ENCODE assay signal across 20 cellular contexts in genomic region chr13:19663416-19663979, GRCh38. TPM values are rescaled to one million over a fixed set of nuclear protein-coding genes. Genes with fewer than 3 reads are reported as not detected.
DNase-seq lines count a peak whose midpoint lies in the region; ATAC-seq and TF ChIP-seq lines count a peak whose summit lies in the region.
"Had no signal": no experiment of that assay in that cellular context is flagged by ENCODE, and none has a peak within 500 bp of the region (broad histone marks: within the 10 kb centered on the region; RNA-seq: fewer than 3 reads in every experiment).

No MANE protein-coding gene starts in this region.

- no peaks in the 10 kb centered on the region for H3K27me3 ChIP-seq in CD8-positive, alpha-beta memory T cell (ENCODE audit: insufficient read depth, low read length, poor library complexity, severe bottlenecking)
- H3K27me3 ChIP-seq: BE2C, SJCRH30 had no signal

- no peak for ATAC-seq in activated T-helper 17 cell treated with anti-CD3 and anti-CD28 coated beads, Interleukin-2, amount 50 U/mL, for 72 hours (replicated peaks)
- ATAC-seq in HG03442 (IDR thresholded peaks at IDR 0.05; ENCODE audit: unreplicated experiment) = no peak
- ATAC-seq: GM12878, GM23338 had no signal

- no peak for DNase-seq in activated T-cell treated with anti-CD3 and anti-CD28 coated beads, Interleukin-2, amount 50 U/mL, for 24 hours
- no peak for DNase-seq in activated T-cell treated with anti-CD3 and anti-CD28 coated beads for 4 hours
- peak; percentile 68 for DNase-seq in islet precursor cell
- DNase-seq in progenitor cell of endocrine pancreas (ENCODE audit: low spot score, unreplicated experiment) = no peak
- no peak for DNase-seq in CD8-positive, alpha-beta memory T cell
- no peak for DNase-seq in NCI-H2107 treated with DMSO at 0.1 percent for 48 hours (lab: John Stamatoyannopoulos, UW; ENCODE audit: unreplicated experiment)
- DNase-seq: 8988T; BE2C; CD4-positive, alpha-beta memory T cell; DMS79 treated with DMSO at 0.1 percent for 48 hours; IMR-90; NCI-H187; NCI-H526 treated with DMSO at 0.1 percent for 48 hours; NK-92 treated with Interleukin-12 subunit alpha and Interleukin-12 subunit beta, amount 100 ng/mL, for 24 hours; OCI-M1; SJCRH30 had no signal

- no peak overlapping the region for H3K27ac ChIP-seq in CD8-positive, alpha-beta memory T cell (ENCODE audit: low read depth, low read length)
- H3K27ac ChIP-seq: SJCRH30 had no signal

- H3K4me1 Mint-ChIP-seq in activated T-cell treated with anti-CD3 and anti-CD28 coated beads, Interleukin-2, amount 50 U/mL, for 24 hours (ENCODE audit: low read depth) = peaks cover 1% of the 10 kb centered on the region
- no peaks in the 10 kb centered on the region for H3K4me1 Mint-ChIP-seq in activated T-helper 17 cell treated with anti-CD3 and anti-CD28 coated beads, Interleukin-2, amount 50 U/mL, for 72 hours
- peaks cover 3% of the 10 kb centered on the region for H3K4me1 Mint-ChIP-seq in progenitor cell of endocrine pancreas (ENCODE audit: low read depth)
- peaks cover 3 to 8% (median 5%) of the 10 kb centered on the region in 3 donors for H3K4me1 Mint-ChIP-seq in CD8-positive, alpha-beta memory T cell

- no peaks in the 10 kb centered on the region for H3K9me3 ChIP-seq in CD8-positive, alpha-beta memory T cell (ENCODE audit: low read length)
- H3K9me3 ChIP-seq: BE2C, SJCRH30 had no signal

- peaks cover 96% of the 10 kb centered on the region for H3K36me3 Mint-ChIP-seq in activated T-cell treated with anti-CD3 and anti-CD28 coated beads, Interleukin-2, amount 50 U/mL, for 24 hours (ENCODE audit: low read depth)
- peaks cover 100% of the 10 kb centered on the region for H3K36me3 Mint-ChIP-seq in activated T-helper 17 cell treated with anti-CD3 and anti-CD28 coated beads, Interleukin-2, amount 50 U/mL, for 72 hours (ENCODE audit: low read depth)
- peaks cover 35% of the 10 kb centered on the region for H3K36me3 Mint-ChIP-seq in progenitor cell of endocrine pancreas (ENCODE audit: insufficient read depth)
- H3K36me3 Mint-ChIP-seq in CD8-positive, alpha-beta memory T cell = peaks cover 8 to 88% (median 18%) of the 10 kb centered on the region in 3 donors

- POLR2A ChIA-PET in CD8-positive, alpha-beta memory T cell (lab: Charles Lee) = no interaction called here

- no peaks in the 10 kb centered on the region for H3K9me3 Mint-ChIP-seq in activated T-cell treated with anti-CD3 and anti-CD28 coated beads, Interleukin-2, amount 50 U/mL, for 24 hours
- H3K9me3 Mint-ChIP-seq in activated T-helper 17 cell treated with anti-CD3 and anti-CD28 coated beads, Interleukin-2, amount 50 U/mL, for 72 hours = no peaks in the 10 kb centered on the region
- no peaks in the 10 kb centered on the region for H3K9me3 Mint-ChIP-seq in progenitor cell of endocrine pancreas (ENCODE audit: low read depth)
- no peaks in the 10 kb centered on the region for H3K9me3 Mint-ChIP-seq in CD8-positive, alpha-beta memory T cell
- H3K9me3 Mint-ChIP-seq: GM23338 had no signal

- peaks cover 56% of the 10 kb centered on the region for H3K36me3 ChIP-seq in CD8-positive, alpha-beta memory T cell (ENCODE audit: insufficient read depth, low read length)

- H3K4me3 ChIP-seq in CD8-positive, alpha-beta memory T cell (ENCODE audit: low read length) = no peak overlapping the region
- H3K4me3 ChIP-seq: GM12878, GM23338, SJCRH30 had no signal

- CTCF ChIA-PET in CD8-positive, alpha-beta memory T cell (lab: Charles Lee) = no interaction called here

- no peaks in the 10 kb centered on the region for H3K4me1 ChIP-seq in CD8-positive, alpha-beta memory T cell (ENCODE audit: insufficient read depth, low read length)
- H3K4me1 ChIP-seq: SJCRH30 had no signal

- no peak overlapping the region for H3K4me3 Mint-ChIP-seq in activated T-cell treated with anti-CD3 and anti-CD28 coated beads, Interleukin-2, amount 50 U/mL, for 24 hours
- no peak overlapping the region for H3K4me3 Mint-ChIP-seq in activated T-helper 17 cell treated with anti-CD3 and anti-CD28 coated beads, Interleukin-2, amount 50 U/mL, for 72 hours
- no peak overlapping the region for H3K4me3 Mint-ChIP-seq in progenitor cell of endocrine pancreas (ENCODE audit: low read depth)
- no peak overlapping the region for H3K4me3 Mint-ChIP-seq in CD8-positive, alpha-beta memory T cell
- H3K4me3 Mint-ChIP-seq: GM23338 had no signal

- no peaks in the 10 kb centered on the region for H3K27me3 Mint-ChIP-seq in activated T-cell treated with anti-CD3 and anti-CD28 coated beads, Interleukin-2, amount 50 U/mL, for 24 hours
- no peaks in the 10 kb centered on the region for H3K27me3 Mint-ChIP-seq in activated T-helper 17 cell treated with anti-CD3 and anti-CD28 coated beads, Interleukin-2, amount 50 U/mL, for 72 hours
- H3K27me3 Mint-ChIP-seq in progenitor cell of endocrine pancreas = no peaks in the 10 kb centered on the region
- no peaks in the 10 kb centered on the region for H3K27me3 Mint-ChIP-seq in CD8-positive, alpha-beta memory T cell
- H3K27me3 Mint-ChIP-seq: CD4-positive, alpha-beta memory T cell had no signal

- no peak for TF ChIP-seq CTCF in progenitor cell of endocrine pancreas (IDR thresholded peaks at IDR 0.05; ENCODE audit: unreplicated experiment)

- H3K27ac Mint-ChIP-seq in activated T-cell treated with anti-CD3 and anti-CD28 coated beads, Interleukin-2, amount 50 U/mL, for 24 hours = peak overlapping the region; percentile 73
- peak overlapping the region; percentile 45 for H3K27ac Mint-ChIP-seq in activated T-helper 17 cell treated with anti-CD3 and anti-CD28 coated beads, Interleukin-2, amount 50 U/mL, for 72 hours
- H3K27ac Mint-ChIP-seq in progenitor cell of endocrine pancreas = peak overlapping the region; percentile 67
- peak overlapping the region in 3 of 8 donors; percentile 14 to 64 (median 26) for H3K27ac Mint-ChIP-seq in CD8-positive, alpha-beta memory T cell
- H3K27ac Mint-ChIP-seq: GM23338 had no signal

RNA-seq across cellular contexts. Expression of gene MPHOSPH8, which starts 30.0 kb away (rescaled TPM):
- 10 to 100 TPM; 34.8 to 63.5 TPM for total RNA-seq in activated T-helper 17 cell treated with anti-CD3 and anti-CD28 coated beads, Interleukin-2, amount 50 U/mL, for 72 hours
- total RNA-seq in progenitor cell of endocrine pancreas = 27.3 and 29.5 TPM in 2 replicates
- total RNA-seq in CD8-positive, alpha-beta memory T cell = 10 to 100 TPM; 40.8 to 41.0 TPM
- polyA plus RNA-seq in CD8-positive, alpha-beta memory T cell = 22.4 TPM
